ENCODE assay signal across 7 cellular contexts in the genomic region with DNA sequence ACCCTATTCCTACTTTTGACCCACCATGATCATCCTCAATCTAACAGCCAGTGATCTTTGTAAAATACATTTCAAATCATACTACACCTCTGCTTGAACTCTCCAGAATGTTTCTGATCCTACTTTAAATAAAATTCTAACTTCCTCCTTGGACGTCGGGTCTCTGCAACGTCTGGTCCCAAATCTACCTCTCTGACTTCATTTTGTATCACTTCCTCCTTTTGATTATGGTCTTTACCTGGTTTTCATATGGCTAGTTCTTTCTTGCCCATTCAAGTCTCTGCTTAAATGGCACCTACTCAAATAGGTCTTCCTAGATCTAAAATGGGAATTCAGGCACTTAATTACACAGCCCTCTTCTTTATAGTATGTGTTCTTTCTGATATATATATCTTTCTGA. TPM values are rescaled to one million over a fixed set of nuclear protein-coding genes. Genes with fewer than 3 reads are reported as not detected.
"Had no signal": no experiment of that assay in that cellular context is flagged by ENCODE, and none has a peak within 500 bp of the region (broad histone marks: within the 10 kb centered on the region; RNA-seq: fewer than 3 reads in every experiment).

No MANE protein-coding gene starts in this region.

- FAIRE-seq: G401.6, GM12878, GM12892, GM18507, GM19239 had no signal

- DNase-seq: GDM1, GF-D8 had no signal

- ATAC-seq: GM12878 had no signal

RNA-seq across cellular contexts. Expression of a gene that starts 18.2 kb away (rescaled TPM):
- polyA plus RNA-seq: GM12878 had no signal
